Comparison of ENCODE assay signal across 21 cellular contexts in genomic region chr1:92575123-92575522, GRCh38.
DNase-seq lines count a peak whose midpoint lies in the region; ATAC-seq and TF ChIP-seq lines count a peak whose summit lies in the region.
"Had no signal": no experiment of that assay in that cellular context is flagged by ENCODE, and none has a peak within 500 bp of the region (broad histone marks: within the 10 kb centered on the region; RNA-seq: fewer than 3 reads in every experiment).

No MANE protein-coding gene starts in this region.

- no peak overlapping the region for H3K4me3 ChIP-seq in smooth muscle cell
- H3K4me3 ChIP-seq: A549; BLaER1 treated with 17β-estradiol and CSF1 and Interleukin-3, amounts not matched to agents 10 nM and 100 nM had no signal

- no peaks in the 10 kb centered on the region for H3K36me3 ChIP-seq in smooth muscle cell (ENCODE audit: low read depth)

- TF ChIP-seq CTCF in smooth muscle cell (IDR thresholded peaks at IDR 0.05; ENCODE audit: borderline replicate concordance, insufficient read depth, poor library complexity, severe bottlenecking), result no peak

- no peaks in the 10 kb centered on the region for H3F3A ChIP-seq in smooth muscle cell (ENCODE audit: low read depth)

- H3K27me3 Mint-ChIP-seq in activated CD4-positive, alpha-beta T cell treated with anti-CD3 and anti-CD28 coated beads, Interleukin-2, amount 10 ng/mL, durations not matched to agents 24 days and 14 days, result no peaks in the 10 kb centered on the region
- H3K27me3 Mint-ChIP-seq in activated naive CD4-positive, alpha-beta T cell treated with anti-CD3 and anti-CD28 coated beads, Interleukin-2, amount 10 ng/mL, durations not matched to agents 7 days and 5 days, result no peaks in the 10 kb centered on the region
- no peaks in the 10 kb centered on the region for H3K27me3 Mint-ChIP-seq in activated T-helper 1 cell treated with anti-CD3 and anti-CD28 coated beads, Interleukin-12 subunit alpha, Interleukin-12 subunit beta, Interleukin-2, Interleukin-4 antibody, amounts not matched to agents 30 ng/mL and 10 ng/mL and 1 ng/mL, durations not matched to agents 14 hours and 24 hours and 36 hours (ENCODE audit: insufficient read depth)

- H3K36me3 Mint-ChIP-seq in activated CD4-positive, alpha-beta T cell treated with anti-CD3 and anti-CD28 coated beads, Interleukin-2, amount 10 ng/mL, durations not matched to agents 24 days and 14 days (ENCODE audit: low read depth), result peaks cover 32% of the 10 kb centered on the region
- peaks cover 38 to 63% of the 10 kb centered on the region in 2 donors for H3K36me3 Mint-ChIP-seq in activated naive CD4-positive, alpha-beta T cell treated with anti-CD3 and anti-CD28 coated beads, Interleukin-2, amount 50 U/mL, for 72 hours
- H3K36me3 Mint-ChIP-seq in activated naive CD4-positive, alpha-beta T cell treated with anti-CD3 and anti-CD28 coated beads, Interleukin-2, amount 10 ng/mL, durations not matched to agents 7 days and 5 days, result peaks cover 6% of the 10 kb centered on the region
- H3K36me3 Mint-ChIP-seq in activated T-helper 1 cell treated with anti-CD3 and anti-CD28 coated beads, Interleukin-12 subunit alpha, Interleukin-12 subunit beta, Interleukin-2, Interleukin-4 antibody, amounts not matched to agents 30 ng/mL and 10 ng/mL and 1 ng/mL, durations not matched to agents 14 hours and 24 hours and 36 hours (ENCODE audit: low read depth), result peaks cover 17% of the 10 kb centered on the region
- H3K36me3 Mint-ChIP-seq in stimulated activated effector memory CD8-positive, alpha-beta T cell treated with anti-CD3 and anti-CD28 coated beads, Interleukin-12 subunit alpha, Interleukin-12 subunit beta, amount 100 ng/mL, for 72 hours, result peaks cover 35% of the 10 kb centered on the region
- H3K36me3 Mint-ChIP-seq: CD8-positive, alpha-beta T cell had no signal

- peak overlapping the region; percentile 82 for H3K4me3 Mint-ChIP-seq in activated CD4-positive, alpha-beta T cell treated with anti-CD3 and anti-CD28 coated beads, Interleukin-2, amount 10 ng/mL, durations not matched to agents 24 days and 14 days
- H3K4me3 Mint-ChIP-seq in activated naive CD4-positive, alpha-beta T cell treated with anti-CD3 and anti-CD28 coated beads, Interleukin-2, amount 10 ng/mL, durations not matched to agents 7 days and 5 days, result no peak overlapping the region
- H3K4me3 Mint-ChIP-seq in activated T-helper 1 cell treated with anti-CD3 and anti-CD28 coated beads, Interleukin-12 subunit alpha, Interleukin-12 subunit beta, Interleukin-2, Interleukin-4 antibody, amounts not matched to agents 30 ng/mL and 10 ng/mL and 1 ng/mL, durations not matched to agents 14 hours and 24 hours and 36 hours, result peak overlapping the region; percentile 80
- H3K4me3 Mint-ChIP-seq in stimulated activated effector memory CD8-positive, alpha-beta T cell treated with anti-CD3 and anti-CD28 coated beads, Interleukin-12 subunit alpha, Interleukin-12 subunit beta, amount 100 ng/mL, for 72 hours, result peak overlapping the region; percentile 77
- H3K4me3 Mint-ChIP-seq: CD8-positive, alpha-beta T cell; H9 had no signal

- DNase-seq in activated CD4-positive, alpha-beta T cell treated with anti-CD3 and anti-CD28 coated beads, Interleukin-2, amount 10 ng/mL, durations not matched to agents 24 days and 14 days, result no peak
- no peak for DNase-seq in activated CD4-positive, alpha-beta T cell treated with anti-CD3 and anti-CD28 coated beads for 4 hours
- no peak for DNase-seq in activated naive CD4-positive, alpha-beta T cell treated with anti-CD3 and anti-CD28 coated beads, Interleukin-2, amount 50 U/mL, for 72 hours (ENCODE audit: low spot score in 2 of 2)
- DNase-seq in activated naive CD4-positive, alpha-beta T cell treated with anti-CD3 and anti-CD28 coated beads, Interleukin-2, amount 10 ng/mL, durations not matched to agents 7 days and 5 days, result no peak
- DNase-seq in activated T-helper 1 cell treated with anti-CD3 and anti-CD28 coated beads, Interleukin-12 subunit alpha, Interleukin-12 subunit beta, Interleukin-2, Interleukin-4 antibody, amounts not matched to agents 30 ng/mL and 10 ng/mL and 1 ng/mL, durations not matched to agents 14 hours and 24 hours and 36 hours (ENCODE audit: low spot score), result no peak
- DNase-seq in stimulated activated effector memory CD8-positive, alpha-beta T cell treated with anti-CD3 and anti-CD28 coated beads, Interleukin-12 subunit alpha, Interleukin-12 subunit beta, amount 100 ng/mL, for 72 hours (ENCODE audit: low spot score in 2 of 2), result no peak
- DNase-seq in smooth muscle cell (lab: John Stamatoyannopoulos, UW; ENCODE audit: unreplicated experiment) (no peak), substantia nigra (lab: John Stamatoyannopoulos, UW) (no peak)
- DNase-seq: Calu3; CD8-positive, alpha-beta T cell; GF-D8; H9; NCI-H1417; NCI-H187; NCI-H2107; NCI-H510A; NCI-H748 treated with DMSO at 0.1 percent for 48 hours; PC-3 had no signal

- CTCF ChIA-PET in activated naive CD4-positive, alpha-beta T cell treated with anti-CD3 and anti-CD28 coated beads, Interleukin-2, amount 10 ng/mL, durations not matched to agents 7 days and 5 days (lab: Charles Lee), result interaction anchor here (1.5 kb wide), 2 partner anchors 90 to 265 kb away, joined by 3 read pairs; no protein-coding TSS in a partner anchor

- intact Hi-C loops in activated CD4-positive, alpha-beta T cell treated with anti-CD3 and anti-CD28 coated beads, Interleukin-2, amount 10 ng/mL, durations not matched to agents 24 days and 14 days (cut with micrococcal nuclease), result no loop called here
- intact Hi-C loops in activated T-helper 1 cell treated with anti-CD3 and anti-CD28 coated beads, Interleukin-12 subunit alpha, Interleukin-12 subunit beta, Interleukin-2, Interleukin-4 antibody, amounts not matched to agents 30 ng/mL and 10 ng/mL and 1 ng/mL, durations not matched to agents 14 hours and 24 hours and 36 hours (cut with micrococcal nuclease), result loop anchor here (5.0 to 10.0 kb wide), 2 partner anchors 402 to 1550 kb away; partner anchors contain the start of gene ZNF644

- H3K27ac ChIP-seq in smooth muscle cell (ENCODE audit: low read depth), result no peak overlapping the region
- no peak overlapping the region for H3K27ac ChIP-seq in substantia nigra (ENCODE audit: low read depth, low read length, poor library complexity, severe bottlenecking)
- H3K27ac ChIP-seq: A549; BLaER1 treated with 17β-estradiol and CSF1 and Interleukin-3, amounts not matched to agents 10 nM and 100 nM; RWPE1 had no signal

- peak overlapping the region; percentile 90 for H3K27ac Mint-ChIP-seq in activated CD4-positive, alpha-beta T cell treated with anti-CD3 and anti-CD28 coated beads, Interleukin-2, amount 10 ng/mL, durations not matched to agents 24 days and 14 days
- peak overlapping the region; percentile 80 to 83 for H3K27ac Mint-ChIP-seq in activated naive CD4-positive, alpha-beta T cell treated with anti-CD3 and anti-CD28 coated beads, Interleukin-2, amount 50 U/mL, for 72 hours
- H3K27ac Mint-ChIP-seq in activated naive CD4-positive, alpha-beta T cell treated with anti-CD3 and anti-CD28 coated beads, Interleukin-2, amount 10 ng/mL, durations not matched to agents 7 days and 5 days, result no peak overlapping the region
- H3K27ac Mint-ChIP-seq in activated T-helper 1 cell treated with anti-CD3 and anti-CD28 coated beads, Interleukin-12 subunit alpha, Interleukin-12 subunit beta, Interleukin-2, Interleukin-4 antibody, amounts not matched to agents 30 ng/mL and 10 ng/mL and 1 ng/mL, durations not matched to agents 14 hours and 24 hours and 36 hours, result peak overlapping the region; percentile 81
- peak overlapping the region; percentile 85 for H3K27ac Mint-ChIP-seq in stimulated activated effector memory CD8-positive, alpha-beta T cell treated with anti-CD3 and anti-CD28 coated beads, Interleukin-12 subunit alpha, Interleukin-12 subunit beta, amount 100 ng/mL, for 72 hours
- H3K27ac Mint-ChIP-seq: CD8-positive, alpha-beta T cell; H9 had no signal

- H3K79me2 ChIP-seq in smooth muscle cell (ENCODE audit: low read depth), result no peaks in the 10 kb centered on the region

- H3K9me3 ChIP-seq in smooth muscle cell (replicated peaks; ENCODE audit: low read depth), result no peaks in the 10 kb centered on the region
- H3K9me3 ChIP-seq: A549; BLaER1 treated with 17β-estradiol and CSF1 and Interleukin-3, amounts not matched to agents 10 nM and 100 nM had no signal

- peaks cover 61% of the 10 kb centered on the region for H3K4me1 Mint-ChIP-seq in activated CD4-positive, alpha-beta T cell treated with anti-CD3 and anti-CD28 coated beads, Interleukin-2, amount 10 ng/mL, durations not matched to agents 24 days and 14 days
- peaks cover 62% of the 10 kb centered on the region for H3K4me1 Mint-ChIP-seq in activated naive CD4-positive, alpha-beta T cell treated with anti-CD3 and anti-CD28 coated beads, Interleukin-2, amount 10 ng/mL, durations not matched to agents 7 days and 5 days
- H3K4me1 Mint-ChIP-seq in activated T-helper 1 cell treated with anti-CD3 and anti-CD28 coated beads, Interleukin-12 subunit alpha, Interleukin-12 subunit beta, Interleukin-2, Interleukin-4 antibody, amounts not matched to agents 30 ng/mL and 10 ng/mL and 1 ng/mL, durations not matched to agents 14 hours and 24 hours and 36 hours (ENCODE audit: low read depth), result peaks cover 79% of the 10 kb centered on the region
- H3K4me1 Mint-ChIP-seq in stimulated activated effector memory CD8-positive, alpha-beta T cell treated with anti-CD3 and anti-CD28 coated beads, Interleukin-12 subunit alpha, Interleukin-12 subunit beta, amount 100 ng/mL, for 72 hours, result peaks cover 53% of the 10 kb centered on the region
- H3K4me1 Mint-ChIP-seq: H9 had no signal

- no peaks in the 10 kb centered on the region for H4K20me1 ChIP-seq in smooth muscle cell (ENCODE audit: low read depth)
- H4K20me1 ChIP-seq: BLaER1 treated with 17β-estradiol and CSF1 and Interleukin-3, amounts not matched to agents 10 nM and 100 nM had no signal

- H3K9me3 Mint-ChIP-seq in activated CD4-positive, alpha-beta T cell treated with anti-CD3 and anti-CD28 coated beads, Interleukin-2, amount 10 ng/mL, durations not matched to agents 24 days and 14 days, result no peaks in the 10 kb centered on the region
- no peaks in the 10 kb centered on the region for H3K9me3 Mint-ChIP-seq in activated naive CD4-positive, alpha-beta T cell treated with anti-CD3 and anti-CD28 coated beads, Interleukin-2, amount 50 U/mL, for 72 hours
- no peaks in the 10 kb centered on the region for H3K9me3 Mint-ChIP-seq in activated naive CD4-positive, alpha-beta T cell treated with anti-CD3 and anti-CD28 coated beads, Interleukin-2, amount 10 ng/mL, durations not matched to agents 7 days and 5 days
- no peaks in the 10 kb centered on the region for H3K9me3 Mint-ChIP-seq in activated T-helper 1 cell treated with anti-CD3 and anti-CD28 coated beads, Interleukin-12 subunit alpha, Interleukin-12 subunit beta, Interleukin-2, Interleukin-4 antibody, amounts not matched to agents 30 ng/mL and 10 ng/mL and 1 ng/mL, durations not matched to agents 14 hours and 24 hours and 36 hours
- H3K9me3 Mint-ChIP-seq in stimulated activated effector memory CD8-positive, alpha-beta T cell treated with anti-CD3 and anti-CD28 coated beads, Interleukin-12 subunit alpha, Interleukin-12 subunit beta, amount 100 ng/mL, for 72 hours, result no peaks in the 10 kb centered on the region
- H3K9me3 Mint-ChIP-seq: CD8-positive, alpha-beta T cell; H9 had no signal

- 95% methylated on average over 3 of the region's 3 CpGs for WGBS in smooth muscle cell (ENCODE audit: low lambda C conversion rate)

- no peak overlapping the region for H3K9ac ChIP-seq in smooth muscle cell (ENCODE audit: low read depth)
- H3K9ac ChIP-seq: BLaER1 treated with 17β-estradiol and CSF1 and Interleukin-3, amounts not matched to agents 10 nM and 100 nM had no signal

- no peak for ATAC-seq in activated naive CD4-positive, alpha-beta T cell treated with anti-CD3 and anti-CD28 coated beads, Interleukin-2, amount 50 U/mL, for 72 hours
- ATAC-seq in stimulated activated effector memory CD8-positive, alpha-beta T cell treated with anti-CD3 and anti-CD28 coated beads, Interleukin-12 subunit alpha, Interleukin-12 subunit beta, amount 100 ng/mL, for 72 hours, result no peak
- ATAC-seq: A549; CD8-positive, alpha-beta T cell; PC-3 had no signal

- no peak overlapping the region for H3K4me2 ChIP-seq in smooth muscle cell
- H3K4me2 ChIP-seq: A549; BLaER1 treated with 17β-estradiol and CSF1 and Interleukin-3, amounts not matched to agents 10 nM and 100 nM had no signal

- H3K4me1 ChIP-seq in smooth muscle cell (ENCODE audit: low read depth), result no peaks in the 10 kb centered on the region
- H3K4me1 ChIP-seq: A549; BLaER1 treated with 17β-estradiol and CSF1 and Interleukin-3, amounts not matched to agents 10 nM and 100 nM had no signal

- H2AFZ ChIP-seq in smooth muscle cell (ENCODE audit: low read depth), result no peak overlapping the region

- no peaks in the 10 kb centered on the region for H3K27me3 ChIP-seq in smooth muscle cell (ENCODE audit: low read depth)
- H3K27me3 ChIP-seq: BLaER1 treated with 17β-estradiol and CSF1 and Interleukin-3, amounts not matched to agents 10 nM and 100 nM had no signal
